ENCODE assay signal across 15 cellular contexts in the genomic region with DNA sequence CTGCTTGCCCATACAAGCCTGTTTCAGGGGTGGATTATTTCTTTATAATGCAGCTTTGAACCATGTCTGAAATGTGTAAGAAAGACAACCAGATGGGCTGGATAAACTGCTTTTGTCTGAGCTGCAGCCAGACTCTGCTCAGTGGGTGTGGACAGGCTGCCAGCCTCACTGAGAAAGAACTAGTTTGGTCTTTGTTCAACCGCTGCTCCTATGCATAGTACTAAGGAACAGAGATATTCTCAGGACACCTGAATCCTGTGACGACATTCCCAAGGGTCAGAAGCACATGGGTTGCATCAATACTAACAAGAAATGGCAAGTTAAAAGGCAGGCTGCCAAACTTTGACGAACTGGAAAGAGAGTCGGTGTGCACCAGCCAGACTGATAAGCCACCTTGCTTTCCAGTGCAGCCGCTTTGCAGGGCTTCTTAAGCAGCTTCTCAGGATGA. TPM values are rescaled to one million over a fixed set of nuclear protein-coding genes. Genes with fewer than 3 reads are reported as not detected.
DNase-seq lines count a peak whose midpoint lies in the region; ATAC-seq, FAIRE-seq and TF ChIP-seq lines count a peak whose summit lies in the region.
"Had no signal": no experiment of that assay in that cellular context is flagged by ENCODE, and none has a peak within 500 bp of the region (broad histone marks: within the 10 kb centered on the region; RNA-seq: fewer than 3 reads in every experiment).

No MANE protein-coding gene starts in this region.

- H3K36me3 ChIP-seq in bronchial epithelial cell (ENCODE audit: control insufficient read depth, insufficient read depth, low read length) (no peaks in the 10 kb centered on the region), upper lobe of left lung (no peaks in the 10 kb centered on the region)
- H3K36me3 ChIP-seq: spleen, uterus had no signal

- intact Hi-C loops in Right ventricle myocardium inferior (cut with DNase I) (loop anchor here (2.0 kb wide), 1 partner anchor 14 kb away; no protein-coding TSS in a partner anchor), cardiac septum (cut with DNase I) (no loop called here), right cardiac atrium (cut with DNase I) (no loop called here)

- no peaks in the 10 kb centered on the region for H3K4me1 Mint-ChIP-seq in T-cell
- H3K4me1 Mint-ChIP-seq: naive B cell had no signal

- TF ChIP-seq CTCF in bronchial epithelial cell (IDR thresholded peaks at IDR 0.05; ENCODE audit: insufficient read depth, low read length, severe bottlenecking), result no peak
- no peak for TF ChIP-seq CTCF in upper lobe of left lung (IDR thresholded peaks at IDR 0.05)

- no peak overlapping the region for H3K4me3 Mint-ChIP-seq in T-cell
- H3K4me3 Mint-ChIP-seq: naive B cell had no signal

- ATAC-seq in Right ventricle myocardium inferior (peak; percentile 69), right cardiac atrium (peak; percentile 52 to 73), upper lobe of left lung (ENCODE audit: low FRiP score in 2 of 2) (peak; percentile 11 to 56), T-cell (replicated peaks in 1 of 4) (no peak)

- 33% methylated on average over 5 of the region's 5 CpGs for WGBS in right cardiac atrium
- whole genome bisulfite sequencing in upper lobe of left lung, 2 donors, result 57 to 65% methylated on average over 5 of the region's 5 CpGs

- H3K27me3 ChIP-seq in bronchial epithelial cell (ENCODE audit: control insufficient read depth, insufficient read depth, low read length) (no peaks in the 10 kb centered on the region), right cardiac atrium (ENCODE audit: control insufficient read depth, insufficient read depth) (no peaks in the 10 kb centered on the region), upper lobe of left lung (no peaks in the 10 kb centered on the region)
- H3K27me3 ChIP-seq: spleen, uterus had no signal

- FAIRE-seq in bronchial epithelial cell (lab: Jason Lieb, UNC), result peak; percentile 99

- H3K27me3 Mint-ChIP-seq in T-cell, result peaks cover 12 to 16% of the 10 kb centered on the region in 2 donors
- H3K27me3 Mint-ChIP-seq: naive B cell had no signal

- H3K4me1 ChIP-seq in right cardiac atrium (ENCODE audit: control insufficient read depth, insufficient read depth, low read length), result peaks cover 6% of the 10 kb centered on the region
- peaks cover 0 to 4% (median 0%) of the 10 kb centered on the region in 4 donors for H3K4me1 ChIP-seq in upper lobe of left lung

- no peak for TF ChIP-seq POLR2A in upper lobe of left lung (IDR thresholded peaks at IDR 0.05)

- no peak for TF ChIP-seq EP300 in upper lobe of left lung (IDR thresholded peaks at IDR 0.05)

- H3K4me3 ChIP-seq in bronchial epithelial cell (ENCODE audit: low read depth, low read length), result no peak overlapping the region
- H3K4me3 ChIP-seq in right cardiac atrium (ENCODE audit: low read length), result no peak overlapping the region
- H3K4me3 ChIP-seq in upper lobe of left lung, result no peak overlapping the region
- H3K4me3 ChIP-seq: spleen, uterus had no signal

- no peak overlapping the region for H3K27ac Mint-ChIP-seq in T-cell
- H3K27ac Mint-ChIP-seq: naive B cell had no signal

- POLR2A ChIA-PET in T-cell (lab: Charles Lee), result no interaction called here

- H3K27ac ChIP-seq in right cardiac atrium (ENCODE audit: low read length), result peak overlapping the region; percentile 56
- H3K27ac ChIP-seq in upper lobe of left lung, result no peak overlapping the region
- H3K27ac ChIP-seq: KMS-11, spleen, uterus had no signal

- no peaks in the 10 kb centered on the region for H3K36me3 Mint-ChIP-seq in T-cell
- H3K36me3 Mint-ChIP-seq: naive B cell had no signal

- H3K9me3 Mint-ChIP-seq in T-cell, result no peaks in the 10 kb centered on the region
- H3K9me3 Mint-ChIP-seq: naive B cell had no signal

- CTCF ChIA-PET in T-cell (lab: Charles Lee), result no interaction called here

- DNase-seq in Right ventricle myocardium inferior (ENCODE audit: missing footprints) (peak; percentile 51), cardiac septum (ENCODE audit: low spot score) (no peak), bronchial epithelial cell (ENCODE audit: low read depth) (peak; percentile 99), right cardiac atrium (peak in 1 of 3 donors; percentile 63), upper lobe of left lung (no peak), NCI-H1417 (lab: John Stamatoyannopoulos, UW) (no peak), T-cell (no peak), AG08396 (ENCODE audit: low spot score) (no peak)
- DNase-seq: ACHN; activated CD8-positive, alpha-beta memory T cell treated with anti-CD3 and anti-CD28 coated beads, Interleukin-2, amount 50 U/mL, for 48 hours; naive B cell; RPMI8226; spleen; uterus had no signal

- H3K9me3 ChIP-seq in right cardiac atrium (ENCODE audit: control insufficient read depth, low read length) (no peaks in the 10 kb centered on the region), upper lobe of left lung (no peaks in the 10 kb centered on the region)
- H3K9me3 ChIP-seq: spleen, uterus had no signal

RNA-seq across cellular contexts. Expression of a gene that starts 57.2 kb away (rescaled TPM):
- total RNA-seq in Right ventricle myocardium inferior (78.0 TPM), cardiac septum (56.5 TPM), bronchial epithelial cell (10.5 and 20.0 TPM in 2 replicates), right cardiac atrium (10 to 100 TPM; 49.0 to 79.5 (median 59.9) TPM), upper lobe of left lung (10 to 100 TPM; 11.2 to 47.1 (median 15.6) TPM), T-cell (1 to 10 TPM; 1.8 to 3.9 (median 3.2) TPM)
- polyA plus RNA-seq in right cardiac atrium, result 17.0 TPM

Comparison
In these comparisons a context has a peak if more than half of its experiments do, and no peak if none do; other contexts are left out.
1. DNase-seq: peak in Right ventricle myocardium inferior (single experiment) and bronchial epithelial cell (single experiment); none in cardiac septum (single experiment), upper lobe of left lung (0 of 2), NCI-H1417 (0 of 3), T-cell (0 of 34) and AG08396 (single experiment).
2. ATAC-seq: peak in Right ventricle myocardium inferior (single experiment), right cardiac atrium (2 of 2) and upper lobe of left lung (2 of 2); none in T-cell (0 of 4).